Comparison of ENCODE assay signal across 1 cellular context in the genomic region with DNA sequence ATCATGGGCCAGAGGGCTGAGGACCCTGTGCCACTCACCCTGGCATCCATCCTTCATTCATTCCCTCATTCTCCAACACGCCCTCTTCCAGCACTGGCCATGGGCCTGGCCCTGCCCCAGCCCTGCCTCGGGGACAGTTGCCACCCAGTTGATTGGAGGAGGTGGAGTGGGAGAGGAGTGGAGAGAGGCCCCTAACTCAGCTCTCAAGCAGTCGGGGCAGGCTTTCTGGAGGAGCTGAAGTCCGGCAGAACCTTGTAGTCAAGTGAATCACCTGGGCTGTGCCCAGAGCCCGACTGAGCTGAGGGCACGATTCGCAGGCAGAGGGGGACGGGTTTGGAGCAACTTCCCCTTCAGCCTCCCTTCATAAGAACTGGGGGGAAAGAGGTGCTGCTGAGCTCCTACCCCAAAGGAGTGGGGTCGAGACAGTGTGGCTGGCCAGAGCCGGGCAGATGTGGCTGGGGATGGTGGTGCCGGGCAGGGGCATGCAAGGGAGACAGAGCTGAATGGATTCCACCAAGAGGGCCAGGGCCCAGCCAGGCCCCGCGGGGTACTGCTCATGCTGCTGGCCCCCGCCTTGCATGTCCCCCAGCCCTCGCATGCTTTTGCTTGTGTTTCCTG.
TF ChIP-seq lines count a peak whose summit lies in the region.

No MANE protein-coding gene starts in this region.

TF ChIP-seq in WTC11, 78 proteins besides CTCF, POLR2A, EP300 and RAD21 (continued from another document):
- no peak for TF ChIP-seq ZNF425 (CRISPR knock-in tag; conservative IDR thresholded peaks at IDR 0.05)
- TF ChIP-seq TP53 (CRISPR knock-in tag; IDR thresholded peaks at IDR 0.05): no peak
- no peak for TF ChIP-seq GABPB1 (CRISPR knock-in tag; IDR thresholded peaks at IDR 0.05)
- no peak for TF ChIP-seq PRRX2 (CRISPR knock-in tag; IDR thresholded peaks at IDR 0.05)
TF ChIP-seq in WTC11: peak in this region for 0.
